In the genomic region with DNA sequence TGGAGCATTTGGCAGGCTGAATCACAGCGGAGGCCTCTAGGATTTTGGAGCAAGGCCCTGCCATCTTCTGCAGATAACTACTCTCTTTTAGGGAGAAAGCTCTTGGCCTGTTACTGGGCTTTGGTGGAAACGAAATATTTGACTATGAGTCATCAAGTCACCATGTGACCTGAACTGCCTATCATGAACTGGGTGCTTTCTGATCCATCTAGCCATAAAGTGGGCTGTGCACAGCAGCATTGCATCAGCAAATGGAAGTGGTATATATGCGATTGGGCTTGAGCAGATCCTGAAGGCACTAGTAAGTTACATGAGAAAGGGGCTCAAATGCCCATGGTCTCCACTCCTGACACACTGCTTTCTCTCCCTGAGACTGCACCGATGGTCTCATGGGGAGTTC, we compare ENCODE assay signal across 22 cellular contexts. TPM values are rescaled to one million over a fixed set of nuclear protein-coding genes. Genes with fewer than 3 reads are reported as not detected.
"Had no signal": no experiment of that assay in that cellular context is flagged by ENCODE, and none has a peak within 500 bp of the region (broad histone marks: within the 10 kb centered on the region; RNA-seq: fewer than 3 reads in every experiment).

No MANE protein-coding gene starts in this region.

- H3K4me3 Mint-ChIP-seq: naive B cell, nephron had no signal

- H3K4me1 Mint-ChIP-seq: naive B cell, nephron had no signal

- H3K4me3 ChIP-seq: dorsolateral prefrontal cortex, heart left ventricle, pancreas had no signal

- H3K27ac ChIP-seq: dorsolateral prefrontal cortex, heart left ventricle, pancreas had no signal

- H3K27me3 ChIP-seq: dorsolateral prefrontal cortex, heart left ventricle, pancreas had no signal

- H3K27ac Mint-ChIP-seq: naive B cell, nephron, progenitor cell of endocrine pancreas had no signal

- H3K9me3 ChIP-seq: heart left ventricle, pancreas had no signal

- H3K36me3 Mint-ChIP-seq: naive B cell had no signal

- H3K9me3 Mint-ChIP-seq: nephron had no signal

- H3K36me3 ChIP-seq: heart left ventricle, pancreas had no signal

- ATAC-seq: esophagus mucosa, heart left ventricle, pancreas, right cardiac atrium had no signal

- H3K4me1 ChIP-seq: heart left ventricle, pancreas had no signal

- H3K27me3 Mint-ChIP-seq: progenitor cell of endocrine pancreas had no signal

- DNase-seq: dorsolateral prefrontal cortex; effector CD8-positive, alpha-beta T cell; heart left ventricle; hippocampal formation; kidney glomerular epithelial cell; mesendoderm; naive B cell; occipital lobe; pancreas; right cardiac atrium; small intestine; stimulated activated CD4-positive, alpha-beta T cell treated with anti-CD3 and anti-CD28 coated beads, Interleukin-12 subunit alpha, Interleukin-12 subunit beta, amount 100 ng/mL, for 4 hours; stimulated activated naive CD4-positive, alpha-beta T cell treated with Interleukin-2 at 50 U/mL for 16 hours; trophoblast cell had no signal

RNA-seq across cellular contexts. Expression of a gene that starts 21.1 kb away (rescaled TPM):
- total RNA-seq: fibroblast of lung, frontal cortex, glomerular endothelial cell, lung microvascular endothelial cell, occipital lobe, pancreas, progenitor cell of endocrine pancreas, urinary bladder had no signal
- polyA plus RNA-seq: fibroblast of lung, pancreas had no signal

RNA-seq across cellular contexts. Expression of a gene that starts 57.5 kb away (rescaled TPM):
- total RNA-seq: lung microvascular endothelial cell had no signal
